1 cellular context compared by ENCODE assay signal in the genomic region with DNA sequence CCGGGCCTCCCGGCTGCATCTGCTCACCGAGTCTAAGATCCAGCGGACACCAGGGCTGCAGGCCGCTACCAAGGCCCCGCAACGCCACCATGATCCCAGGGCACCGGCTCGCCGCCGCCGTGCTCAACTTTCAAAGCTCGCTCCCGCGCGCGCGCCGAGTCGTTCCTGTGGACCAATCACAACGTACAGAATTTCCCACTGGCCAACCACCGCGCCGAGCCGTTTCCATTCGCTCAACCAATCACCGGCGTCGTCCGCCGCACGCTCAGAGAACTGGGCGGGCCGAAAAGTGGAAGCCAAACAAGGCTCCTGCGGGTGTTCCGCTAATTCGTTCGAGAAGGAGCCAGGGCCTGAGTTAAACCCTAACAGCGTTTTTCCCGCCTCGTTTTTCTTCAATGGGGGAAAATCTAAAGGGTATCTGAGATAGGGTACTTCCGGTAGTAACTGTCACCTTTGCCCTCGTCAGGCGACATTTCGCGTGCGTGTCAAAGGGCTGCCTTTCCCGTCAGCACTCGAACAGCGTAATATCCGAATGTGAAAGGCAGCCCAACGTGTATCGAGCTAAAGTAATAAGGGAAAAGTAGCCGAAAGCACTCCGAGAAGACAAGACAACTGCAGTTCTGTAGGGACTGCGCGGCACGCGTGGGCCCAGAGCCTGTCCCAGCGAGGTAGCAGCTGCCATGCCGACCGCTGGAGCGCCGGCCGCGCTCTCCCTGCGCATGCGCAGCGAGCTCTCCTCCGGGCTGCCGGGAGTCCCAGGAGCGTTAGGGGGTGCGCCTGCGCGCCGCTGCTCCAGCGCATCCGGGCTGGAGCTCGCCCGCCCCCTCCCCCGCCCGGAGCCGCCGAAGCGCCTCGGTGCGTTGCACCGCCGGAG.
A peak's percentile ranks its signal among the peaks of the same experiment; 100 is the strongest.
TF ChIP-seq lines count a peak whose summit lies in the region.

A gene with protein sequence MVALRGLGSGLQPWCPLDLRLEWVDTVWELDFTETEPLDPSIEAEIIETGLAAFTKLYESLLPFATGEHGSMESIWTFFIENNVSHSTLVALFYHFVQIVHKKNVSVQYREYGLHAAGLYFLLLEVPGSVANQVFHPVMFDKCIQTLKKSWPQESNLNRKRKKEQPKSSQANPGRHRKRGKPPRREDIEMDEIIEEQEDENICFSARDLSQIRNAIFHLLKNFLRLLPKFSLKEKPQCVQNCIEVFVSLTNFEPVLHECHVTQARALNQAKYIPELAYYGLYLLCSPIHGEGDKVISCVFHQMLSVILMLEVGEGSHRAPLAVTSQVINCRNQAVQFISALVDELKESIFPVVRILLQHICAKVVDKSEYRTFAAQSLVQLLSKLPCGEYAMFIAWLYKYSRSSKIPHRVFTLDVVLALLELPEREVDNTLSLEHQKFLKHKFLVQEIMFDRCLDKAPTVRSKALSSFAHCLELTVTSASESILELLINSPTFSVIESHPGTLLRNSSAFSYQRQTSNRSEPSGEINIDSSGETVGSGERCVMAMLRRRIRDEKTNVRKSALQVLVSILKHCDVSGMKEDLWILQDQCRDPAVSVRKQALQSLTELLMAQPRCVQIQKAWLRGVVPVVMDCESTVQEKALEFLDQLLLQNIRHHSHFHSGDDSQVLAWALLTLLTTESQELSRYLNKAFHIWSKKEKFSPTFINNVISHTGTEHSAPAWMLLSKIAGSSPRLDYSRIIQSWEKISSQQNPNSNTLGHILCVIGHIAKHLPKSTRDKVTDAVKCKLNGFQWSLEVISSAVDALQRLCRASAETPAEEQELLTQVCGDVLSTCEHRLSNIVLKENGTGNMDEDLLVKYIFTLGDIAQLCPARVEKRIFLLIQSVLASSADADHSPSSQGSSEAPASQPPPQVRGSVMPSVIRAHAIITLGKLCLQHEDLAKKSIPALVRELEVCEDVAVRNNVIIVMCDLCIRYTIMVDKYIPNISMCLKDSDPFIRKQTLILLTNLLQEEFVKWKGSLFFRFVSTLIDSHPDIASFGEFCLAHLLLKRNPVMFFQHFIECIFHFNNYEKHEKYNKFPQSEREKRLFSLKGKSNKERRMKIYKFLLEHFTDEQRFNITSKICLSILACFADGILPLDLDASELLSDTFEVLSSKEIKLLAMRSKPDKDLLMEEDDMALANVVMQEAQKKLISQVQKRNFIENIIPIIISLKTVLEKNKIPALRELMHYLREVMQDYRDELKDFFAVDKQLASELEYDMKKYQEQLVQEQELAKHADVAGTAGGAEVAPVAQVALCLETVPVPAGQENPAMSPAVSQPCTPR (N-terminal part only) (minus strand): TSS at position 132 of the 874 bp plus-strand sequence. CDS start 41 bp downstream, at position 91.
A gene (plus strand): TSS at position 836 of the 874 bp plus-strand sequence. CDS start 452 bp downstream, outside the sequence.

TF ChIP-seq in HepG2, 621 proteins besides CTCF, POLR2A, EP300 and RAD21 (continued from another document and continues in another):
- TF ChIP-seq, protein P1, sequence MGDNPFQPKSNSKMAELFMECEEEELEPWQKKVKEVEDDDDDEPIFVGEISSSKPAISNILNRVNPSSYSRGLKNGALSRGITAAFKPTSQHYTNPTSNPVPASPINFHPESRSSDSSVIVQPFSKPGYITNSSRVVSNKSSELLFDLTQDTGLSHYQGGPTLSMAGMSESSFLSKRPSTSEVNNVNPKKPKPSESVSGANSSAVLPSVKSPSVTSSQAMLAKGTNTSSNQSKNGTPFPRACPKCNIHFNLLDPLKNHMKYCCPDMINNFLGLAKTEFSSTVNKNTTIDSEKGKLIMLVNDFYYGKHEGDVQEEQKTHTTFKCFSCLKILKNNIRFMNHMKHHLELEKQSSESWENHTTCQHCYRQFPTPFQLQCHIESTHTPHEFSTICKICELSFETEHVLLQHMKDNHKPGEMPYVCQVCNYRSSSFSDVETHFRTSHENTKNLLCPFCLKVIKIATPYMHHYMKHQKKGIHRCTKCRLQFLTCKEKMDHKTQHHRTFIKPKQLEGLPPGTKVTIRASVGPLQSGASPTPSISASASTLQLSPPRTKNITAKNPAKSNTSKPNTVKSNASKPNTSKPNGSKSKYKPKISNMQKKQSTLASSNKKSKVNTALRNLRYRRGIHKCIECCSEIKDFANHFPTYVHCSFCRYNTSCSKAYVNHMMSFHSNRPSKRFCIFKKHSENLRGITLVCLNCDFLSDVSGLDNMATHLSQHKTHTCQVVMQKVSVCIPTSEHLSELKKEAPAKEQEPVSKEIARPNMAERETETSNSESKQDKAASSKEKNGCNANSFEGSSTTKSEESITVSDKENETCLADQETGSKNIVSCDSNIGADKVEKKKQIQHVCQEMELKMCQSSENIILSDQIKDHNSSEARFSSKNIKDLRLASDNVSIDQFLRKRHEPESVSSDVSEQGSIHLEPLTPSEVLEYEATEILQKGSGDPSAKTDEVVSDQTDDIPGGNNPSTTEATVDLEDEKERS (CRISPR knock-in tag; IDR thresholded peaks at IDR 0.05): peak; percentile 54; the same call in 1 of the 2 replicates
- TF ChIP-seq NR1H2 (CRISPR knock-in tag; IDR thresholded peaks at IDR 0.05; ENCODE audit: borderline replicate concordance, low read depth) (peak; percentile 41; the same call in 1 of the 2 replicates), SMYD3 (CRISPR knock-in tag; IDR thresholded peaks at IDR 0.05) (peak; percentile 89), ZNF282 (IDR thresholded peaks at IDR 0.05; ENCODE audit: partially characterized antibody) (no peak), HES4 (CRISPR knock-in tag; IDR thresholded peaks at IDR 0.05; ENCODE audit: borderline replicate concordance) (peak; percentile 54; the same call in 1 of the 2 replicates), RFX5 (IDR thresholded peaks at IDR 0.05; ENCODE audit: low read depth, low read length) (no peak; the same call in 1 of the 2 replicates), BORCS8-MEF2B (CRISPR knock-in tag; IDR thresholded peaks at IDR 0.05) (peak; percentile 78), SETDB1 (CRISPR knock-in tag; IDR thresholded peaks at IDR 0.05; ENCODE audit: borderline replicate concordance) (no peak), HOXA5 (CRISPR knock-in tag; IDR thresholded peaks at IDR 0.05) (peak; percentile 78), MED1 (CRISPR knock-in tag; IDR thresholded peaks at IDR 0.05) (peak; percentile 47; the same call in 1 of the 2 replicates), DR1 (CRISPR knock-in tag; IDR thresholded peaks at IDR 0.05) (peak; percentile 72), FOXC1 (CRISPR knock-in tag; IDR thresholded peaks at IDR 0.05; ENCODE audit: borderline replicate concordance) (peak; percentile 88), ZNF776 (CRISPR knock-in tag; IDR thresholded peaks at IDR 0.05) (peak; percentile 72; the same call in 1 of the 2 replicates), TP53 (CRISPR knock-in tag; conservative IDR thresholded peaks at IDR 0.05) (peak; percentile 78), LCORL (IDR thresholded peaks at IDR 0.05) (no peak), LCORL (CRISPR knock-in tag; IDR thresholded peaks at IDR 0.05) (peak; percentile 51; the same call in 1 of the 2 replicates), FLYWCH1 (CRISPR knock-in tag; IDR thresholded peaks at IDR 0.05) (no peak), ZFX (CRISPR knock-in tag; IDR thresholded peaks at IDR 0.05; ENCODE audit: low read depth) (peak; percentile 95), ZNF749 (CRISPR knock-in tag; IDR thresholded peaks at IDR 0.05; ENCODE audit: borderline replicate concordance) (peak; percentile 90; the same call in 1 of the 2 replicates), ZNF790 (CRISPR knock-in tag; IDR thresholded peaks at IDR 0.05; ENCODE audit: borderline replicate concordance) (no peak), ZNF891 (CRISPR knock-in tag; IDR thresholded peaks at IDR 0.05) (peak; percentile 82), NR2F1 (CRISPR knock-in tag; IDR thresholded peaks at IDR 0.05) (peak in 1 of 2 experiments; percentile 60; a peak in 1 of 4 replicates), KAT8 (CRISPR knock-in tag; IDR thresholded peaks at IDR 0.05) (peak; percentile 87; the same call in 1 of the 2 replicates), CBFB (CRISPR knock-in tag; IDR thresholded peaks at IDR 0.05) (0 out of 2 replicates have a peak, but pooled peaks have one; percentile 8), ZNF264 (CRISPR knock-in tag; IDR thresholded peaks at IDR 0.05) (peak; percentile 88), NFE2L1 (CRISPR knock-in tag; IDR thresholded peaks at IDR 0.05; ENCODE audit: borderline replicate concordance) (no peak)
- TF ChIP-seq, protein P2, sequence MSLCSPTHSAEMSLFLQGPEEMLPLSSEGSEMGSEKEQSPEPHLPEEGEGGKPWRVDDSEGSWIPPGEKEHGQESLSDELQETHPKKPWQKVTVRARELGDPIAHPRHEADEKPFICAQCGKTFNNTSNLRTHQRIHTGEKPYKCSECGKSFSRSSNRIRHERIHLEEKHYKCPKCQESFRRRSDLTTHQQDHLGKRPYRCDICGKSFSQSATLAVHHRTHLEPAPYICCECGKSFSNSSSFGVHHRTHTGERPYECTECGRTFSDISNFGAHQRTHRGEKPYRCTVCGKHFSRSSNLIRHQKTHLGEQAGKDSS (CRISPR knock-in tag; IDR thresholded peaks at IDR 0.05; ENCODE audit: borderline replicate concordance, low read depth): no peak; the same call in none of the 2 replicates
- TF ChIP-seq, protein P3, sequence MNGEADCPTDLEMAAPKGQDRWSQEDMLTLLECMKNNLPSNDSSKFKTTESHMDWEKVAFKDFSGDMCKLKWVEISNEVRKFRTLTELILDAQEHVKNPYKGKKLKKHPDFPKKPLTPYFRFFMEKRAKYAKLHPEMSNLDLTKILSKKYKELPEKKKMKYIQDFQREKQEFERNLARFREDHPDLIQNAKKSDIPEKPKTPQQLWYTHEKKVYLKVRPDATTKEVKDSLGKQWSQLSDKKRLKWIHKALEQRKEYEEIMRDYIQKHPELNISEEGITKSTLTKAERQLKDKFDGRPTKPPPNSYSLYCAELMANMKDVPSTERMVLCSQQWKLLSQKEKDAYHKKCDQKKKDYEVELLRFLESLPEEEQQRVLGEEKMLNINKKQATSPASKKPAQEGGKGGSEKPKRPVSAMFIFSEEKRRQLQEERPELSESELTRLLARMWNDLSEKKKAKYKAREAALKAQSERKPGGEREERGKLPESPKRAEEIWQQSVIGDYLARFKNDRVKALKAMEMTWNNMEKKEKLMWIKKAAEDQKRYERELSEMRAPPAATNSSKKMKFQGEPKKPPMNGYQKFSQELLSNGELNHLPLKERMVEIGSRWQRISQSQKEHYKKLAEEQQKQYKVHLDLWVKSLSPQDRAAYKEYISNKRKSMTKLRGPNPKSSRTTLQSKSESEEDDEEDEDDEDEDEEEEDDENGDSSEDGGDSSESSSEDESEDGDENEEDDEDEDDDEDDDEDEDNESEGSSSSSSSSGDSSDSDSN (CRISPR knock-in tag; IDR thresholded peaks at IDR 0.05): no peak
- TF ChIP-seq, protein P4, sequence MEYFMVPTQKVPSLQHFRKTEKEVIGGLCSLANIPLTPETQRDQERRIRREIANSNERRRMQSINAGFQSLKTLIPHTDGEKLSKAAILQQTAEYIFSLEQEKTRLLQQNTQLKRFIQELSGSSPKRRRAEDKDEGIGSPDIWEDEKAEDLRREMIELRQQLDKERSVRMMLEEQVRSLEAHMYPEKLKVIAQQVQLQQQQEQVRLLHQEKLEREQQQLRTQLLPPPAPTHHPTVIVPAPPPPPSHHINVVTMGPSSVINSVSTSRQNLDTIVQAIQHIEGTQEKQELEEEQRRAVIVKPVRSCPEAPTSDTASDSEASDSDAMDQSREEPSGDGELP (IDR thresholded peaks at IDR 0.05; ENCODE audit: borderline replicate concordance, low read depth): no peak; the same call in 1 of the 2 replicates
- TF ChIP-seq, protein P5, sequence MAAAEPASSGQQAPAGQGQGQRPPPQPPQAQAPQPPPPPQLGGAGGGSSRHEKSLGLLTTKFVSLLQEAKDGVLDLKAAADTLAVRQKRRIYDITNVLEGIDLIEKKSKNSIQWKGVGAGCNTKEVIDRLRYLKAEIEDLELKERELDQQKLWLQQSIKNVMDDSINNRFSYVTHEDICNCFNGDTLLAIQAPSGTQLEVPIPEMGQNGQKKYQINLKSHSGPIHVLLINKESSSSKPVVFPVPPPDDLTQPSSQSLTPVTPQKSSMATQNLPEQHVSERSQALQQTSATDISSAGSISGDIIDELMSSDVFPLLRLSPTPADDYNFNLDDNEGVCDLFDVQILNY (CRISPR knock-in tag; conservative IDR thresholded peaks at IDR 0.05): peak; percentile 98
- TF ChIP-seq, protein P6, sequence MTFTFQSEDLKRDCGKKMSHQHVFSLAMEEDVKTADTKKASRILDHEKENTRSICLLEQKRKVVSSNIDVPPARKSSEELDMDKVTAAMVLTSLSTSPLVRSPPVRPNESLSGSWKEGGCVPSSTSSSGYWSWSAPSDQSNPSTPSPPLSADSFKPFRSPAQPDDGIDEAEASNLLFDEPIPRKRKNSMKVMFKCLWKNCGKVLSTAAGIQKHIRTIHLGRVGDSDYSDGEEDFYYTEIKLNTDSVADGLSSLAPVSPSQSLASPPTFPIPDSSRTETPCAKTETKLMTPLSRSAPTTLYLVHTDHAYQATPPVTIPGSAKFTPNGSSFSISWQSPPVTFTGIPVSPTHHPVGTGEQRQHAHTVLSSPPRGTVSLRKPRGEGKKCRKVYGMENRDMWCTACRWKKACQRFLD (CRISPR knock-in tag; IDR thresholded peaks at IDR 0.05; ENCODE audit: borderline replicate concordance): no peak; the same call in 1 of the 2 replicates
- TF ChIP-seq, protein P7, sequence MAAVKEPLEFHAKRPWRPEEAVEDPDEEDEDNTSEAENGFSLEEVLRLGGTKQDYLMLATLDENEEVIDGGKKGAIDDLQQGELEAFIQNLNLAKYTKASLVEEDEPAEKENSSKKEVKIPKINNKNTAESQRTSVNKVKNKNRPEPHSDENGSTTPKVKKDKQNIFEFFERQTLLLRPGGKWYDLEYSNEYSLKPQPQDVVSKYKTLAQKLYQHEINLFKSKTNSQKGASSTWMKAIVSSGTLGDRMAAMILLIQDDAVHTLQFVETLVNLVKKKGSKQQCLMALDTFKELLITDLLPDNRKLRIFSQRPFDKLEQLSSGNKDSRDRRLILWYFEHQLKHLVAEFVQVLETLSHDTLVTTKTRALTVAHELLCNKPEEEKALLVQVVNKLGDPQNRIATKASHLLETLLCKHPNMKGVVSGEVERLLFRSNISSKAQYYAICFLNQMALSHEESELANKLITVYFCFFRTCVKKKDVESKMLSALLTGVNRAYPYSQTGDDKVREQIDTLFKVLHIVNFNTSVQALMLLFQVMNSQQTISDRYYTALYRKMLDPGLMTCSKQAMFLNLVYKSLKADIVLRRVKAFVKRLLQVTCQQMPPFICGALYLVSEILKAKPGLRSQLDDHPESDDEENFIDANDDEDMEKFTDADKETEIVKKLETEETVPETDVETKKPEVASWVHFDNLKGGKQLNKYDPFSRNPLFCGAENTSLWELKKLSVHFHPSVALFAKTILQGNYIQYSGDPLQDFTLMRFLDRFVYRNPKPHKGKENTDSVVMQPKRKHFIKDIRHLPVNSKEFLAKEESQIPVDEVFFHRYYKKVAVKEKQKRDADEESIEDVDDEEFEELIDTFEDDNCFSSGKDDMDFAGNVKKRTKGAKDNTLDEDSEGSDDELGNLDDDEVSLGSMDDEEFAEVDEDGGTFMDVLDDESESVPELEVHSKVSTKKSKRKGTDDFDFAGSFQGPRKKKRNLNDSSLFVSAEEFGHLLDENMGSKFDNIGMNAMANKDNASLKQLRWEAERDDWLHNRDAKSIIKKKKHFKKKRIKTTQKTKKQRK (IDR thresholded peaks at IDR 0.05; ENCODE audit: low read length): no peak
- TF ChIP-seq, protein P8, sequence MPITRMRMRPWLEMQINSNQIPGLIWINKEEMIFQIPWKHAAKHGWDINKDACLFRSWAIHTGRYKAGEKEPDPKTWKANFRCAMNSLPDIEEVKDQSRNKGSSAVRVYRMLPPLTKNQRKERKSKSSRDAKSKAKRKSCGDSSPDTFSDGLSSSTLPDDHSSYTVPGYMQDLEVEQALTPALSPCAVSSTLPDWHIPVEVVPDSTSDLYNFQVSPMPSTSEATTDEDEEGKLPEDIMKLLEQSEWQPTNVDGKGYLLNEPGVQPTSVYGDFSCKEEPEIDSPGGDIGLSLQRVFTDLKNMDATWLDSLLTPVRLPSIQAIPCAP (CRISPR knock-in tag; IDR thresholded peaks at IDR 0.05; ENCODE audit: low read depth): no peak
